Comparison of ENCODE assay signal across 15 cellular contexts in genomic region chr1:47524272-47524671, GRCh38.
A peak's percentile ranks its signal among the peaks of the same experiment; 100 is the strongest.
DNase-seq lines count a peak whose midpoint lies in the region; TF ChIP-seq lines count a peak whose summit lies in the region.
"Had no signal": no experiment of that assay in that cellular context is flagged by ENCODE, and none has a peak within 500 bp of the region (broad histone marks: within the 10 kb centered on the region; RNA-seq: fewer than 3 reads in every experiment).

No MANE protein-coding gene starts in this region.

- no peak overlapping the region for H3K4me3 ChIP-seq in BLaER1 treated with 17β-estradiol and CSF1 and Interleukin-3, amounts not matched to agents 10 nM and 100 nM
- no peak overlapping the region for H3K4me3 ChIP-seq in HEK293 (ENCODE audit: low read depth, low read length)
- H3K4me3 ChIP-seq in NB4 (ENCODE audit: low read depth, low read length) = no peak overlapping the region
- no peak overlapping the region for H3K4me3 ChIP-seq in endodermal cell (ENCODE audit: low read length)
- H3K4me3 ChIP-seq: BLaER1 had no signal

- peak overlapping the region in 7 of 11 experiments; percentile 3 to 45 (median 24); a peak in 6 of 22 replicates for H3K4me2 ChIP-seq in BLaER1 treated with 17β-estradiol and CSF1 and Interleukin-3, amounts not matched to agents 10 nM and 100 nM

- no peak overlapping the region for H3K27ac ChIP-seq in BLaER1 treated with 17β-estradiol and CSF1 and Interleukin-3, amounts not matched to agents 10 nM and 100 nM
- H3K27ac ChIP-seq in HEK293 (ENCODE audit: extremely low read depth, low read depth, low read length) (no peak overlapping the region), endodermal cell (ENCODE audit: low read depth, low read length) (no peak overlapping the region)
- H3K27ac ChIP-seq: BLaER1 had no signal

- POLR2A ChIA-PET in HEK293 (lab: Yijun Ruan, JAX) = no interaction called here

- CTCF ChIA-PET in HEK293 (lab: Yijun Ruan, JAX) = interaction anchor here (0.9 to 1.5 kb wide), 3 partner anchors 18 to 187 kb away, joined by 3 to 4 read pairs (median 4); no protein-coding TSS in a partner anchor

- no peaks in the 10 kb centered on the region; a peak in 2 of 22 replicates for H4K20me1 ChIP-seq in BLaER1 treated with 17β-estradiol and CSF1 and Interleukin-3, amounts not matched to agents 10 nM and 100 nM
- H4K20me1 ChIP-seq: BLaER1 had no signal

- H3K9ac ChIP-seq in BLaER1 treated with 17β-estradiol and CSF1 and Interleukin-3, amounts not matched to agents 10 nM and 100 nM = no peak overlapping the region
- no peak overlapping the region for H3K9ac ChIP-seq in endodermal cell (ENCODE audit: extremely low read depth, low read length, poor library complexity, severe bottlenecking)
- H3K9ac ChIP-seq: BLaER1 had no signal

- TF ChIP-seq POLR2A in NB4 (IDR thresholded peaks at IDR 0.05; ENCODE audit: extremely low read depth, insufficient read length) = no peak

- peaks cover 6% of the 10 kb centered on the region for H3K9me3 Mint-ChIP-seq in endodermal cell

- peaks cover 31% of the 10 kb centered on the region for H3K4me1 Mint-ChIP-seq in endodermal cell

- peaks cover 3% of the 10 kb centered on the region for H3K27me3 Mint-ChIP-seq in endodermal cell (ENCODE audit: insufficient read depth)

- WGBS in endodermal cell (ENCODE audit: insufficient coverage in 1 of 2, insufficient read length in 1 of 2), 2 experiments = 85 to 88% methylated on average over 6 to 7 of the region's 7 CpGs

- peaks cover under 1 to 6% (median 4%) of the 10 kb centered on the region in 11 experiments; a peak in 19 of 22 replicates for H3K9me3 ChIP-seq in BLaER1 treated with 17β-estradiol and CSF1 and Interleukin-3, amounts not matched to agents 10 nM and 100 nM (replicated peaks in 1 of 11)
- H3K9me3 ChIP-seq in HEK293 (ENCODE audit: control insufficient read depth, insufficient read depth, low read depth, low read length) (no peaks in the 10 kb centered on the region), endodermal cell (ENCODE audit: control insufficient read depth, low read length) (peaks cover 12% of the 10 kb centered on the region)

- H3K36me3 ChIP-seq in BLaER1 treated with 17β-estradiol and CSF1 and Interleukin-3, amounts not matched to agents 10 nM and 100 nM = no peaks in the 10 kb centered on the region
- H3K36me3 ChIP-seq in HEK293 (ENCODE audit: control insufficient read depth in 2 of 2, insufficient read depth in 1 of 2, low read length in 2 of 2) (no peaks in the 10 kb centered on the region), endodermal cell (ENCODE audit: control insufficient read depth, insufficient read depth, low read length) (no peaks in the 10 kb centered on the region)
- H3K36me3 ChIP-seq: BLaER1 had no signal

- H3K27ac Mint-ChIP-seq in endodermal cell = no peak overlapping the region
- H3K27ac Mint-ChIP-seq: CD8-positive, alpha-beta T cell had no signal

- DNase-seq in NB4 (ENCODE audit: low read depth) (peak; percentile 42), endodermal cell (peak; percentile 64), putamen (ENCODE audit: low spot score) (no peak), LoVo (ENCODE audit: low spot score) (no peak), mucosa of gallbladder (ENCODE audit: low spot score) (no peak)
- DNase-seq in stimulated activated naive CD4-positive, alpha-beta T cell (lab: John Stamatoyannopoulos, UW) = no peak
- DNase-seq: Calu3; CD8-positive, alpha-beta T cell; H7; MM.1S; NCI-H187; NCI-H510A treated with DMSO at 0.1 percent for 48 hours had no signal

- peaks cover 0 to 20% (median 14%) of the 10 kb centered on the region in 10 experiments; a peak in 14 of 20 replicates for H3K4me1 ChIP-seq in BLaER1 treated with 17β-estradiol and CSF1 and Interleukin-3, amounts not matched to agents 10 nM and 100 nM
- H3K4me1 ChIP-seq in HEK293 (ENCODE audit: control insufficient read depth, insufficient read depth, low read length) (no peaks in the 10 kb centered on the region), endodermal cell (ENCODE audit: control insufficient read depth, insufficient read depth, low read length) (peaks cover 4% of the 10 kb centered on the region)

- H3K27me3 ChIP-seq in BLaER1 treated with 17β-estradiol and CSF1 and Interleukin-3, amounts not matched to agents 10 nM and 100 nM = peaks cover 0 to 5% (median 0%) of the 10 kb centered on the region in 11 experiments; a peak in 2 of 22 replicates
- H3K27me3 ChIP-seq in endodermal cell (ENCODE audit: control insufficient read depth, insufficient read depth, low read length, poor library complexity, severe bottlenecking) = no peaks in the 10 kb centered on the region
- H3K27me3 ChIP-seq: BLaER1 had no signal

- no peaks in the 10 kb centered on the region for H3K36me3 Mint-ChIP-seq in endodermal cell (ENCODE audit: low read depth)
- H3K36me3 Mint-ChIP-seq: CD8-positive, alpha-beta T cell had no signal

- H3K4me3 Mint-ChIP-seq in endodermal cell = no peak overlapping the region
- H3K4me3 Mint-ChIP-seq: CD8-positive, alpha-beta T cell had no signal

- no peak for TF ChIP-seq CTCF in HEK293 (tag by site-specific recombination; IDR thresholded peaks at IDR 0.05)
- TF ChIP-seq CTCF in NB4 (IDR thresholded peaks at IDR 0.05; ENCODE audit: low read depth, low read length) = no peak
- no peak for TF ChIP-seq CTCF in endodermal cell (conservative IDR thresholded peaks at IDR 0.05)

TF ChIP-seq in HEK293, 187 proteins besides CTCF, POLR2A, EP300 and RAD21:
- TF ChIP-seq SETDB1 (IDR thresholded peaks at IDR 0.05; ENCODE audit: insufficient read length, low read length) (peak; percentile 57), ZNF747 (tag by site-specific recombination; IDR thresholded peaks at IDR 0.05) (no peak), GLIS1 (tag by site-specific recombination; IDR thresholded peaks at IDR 0.05) (peak; percentile 31), KLF8 (tag by site-specific recombination; IDR thresholded peaks at IDR 0.05) (no peak), MZF1 (tag by site-specific recombination; IDR thresholded peaks at IDR 0.05; ENCODE audit: borderline replicate concordance) (0 out of 2 replicates have a peak, but pooled peaks have one; percentile 29), ZNF121 (tag by site-specific recombination; IDR thresholded peaks at IDR 0.05) (peak; percentile 56)

Comparison
In these comparisons a context has a peak if more than half of its experiments do, and no peak if none do; other contexts are left out.
1. DNase-seq: peak in NB4 (single experiment) and endodermal cell (single experiment); none in putamen (single experiment), stimulated activated naive CD4-positive, alpha-beta T cell (0 of 6), LoVo (single experiment) and mucosa of gallbladder (single experiment).